ENCODE assay signal across 20 cellular contexts in genomic region chr4:39205000-39205399, GRCh38. TPM values are rescaled to one million over a fixed set of nuclear protein-coding genes. Genes with fewer than 3 reads are reported as not detected.
DNase-seq lines count a peak whose midpoint lies in the region; ATAC-seq, FAIRE-seq and TF ChIP-seq lines count a peak whose summit lies in the region.
"Had no signal": no experiment of that assay in that cellular context is flagged by ENCODE, and none has a peak within 500 bp of the region (broad histone marks: within the 10 kb centered on the region; RNA-seq: fewer than 3 reads in every experiment).

No MANE protein-coding gene starts in this region.

- BruUV-seq in HepG2 (replicated peaks; lab: Mats Ljungman, UMichigan) (no TSS peak), endothelial cell of umbilical vein (replicated peaks; lab: Mats Ljungman, UMichigan) (no TSS peak)

- peak; percentile 50 to 53 for TF ChIP-seq RAD21 in liver (IDR thresholded peaks at IDR 0.05)
- no peak for TF ChIP-seq RAD21 in HepG2 (CRISPR knock-in tag; IDR thresholded peaks at IDR 0.05)

- no peak overlapping the region for H3K27ac ChIP-seq in liver (ENCODE audit: low read depth in 1 of 2, low read length in 2 of 2)
- H3K27ac ChIP-seq in HepG2 (ENCODE audit: extremely low read length, insufficient read depth, low read length) = no peak overlapping the region
- H3K27ac ChIP-seq in endothelial cell of umbilical vein (ENCODE audit: insufficient read depth, low read depth, low read length) = no peak overlapping the region
- H3K27ac ChIP-seq: A549, C4-2B, SJCRH30 had no signal

- TF ChIP-seq POLR2A in HepG2 (IDR thresholded peaks at IDR 0.05; ENCODE audit: insufficient read depth in 1 of 2, low read depth in 2 of 2, low read length in 2 of 2) (no peak), endothelial cell of umbilical vein (IDR thresholded peaks at IDR 0.05; ENCODE audit: low read depth, low read length) (no peak)

- H3K4me1 ChIP-seq in liver (ENCODE audit: control insufficient read depth in 4 of 4, insufficient read depth in 4 of 4, low read length in 3 of 4) (peaks cover 0 to 12% (median 9%) of the 10 kb centered on the region in 4 donors), HepG2 (ENCODE audit: insufficient read depth, low read length) (no peaks in the 10 kb centered on the region), endothelial cell of umbilical vein (ENCODE audit: control insufficient read depth, extremely low read depth, insufficient read depth, low read length) (no peaks in the 10 kb centered on the region)
- H3K4me1 ChIP-seq: A549, SJCRH30 had no signal

- peaks cover 3% of the 10 kb centered on the region for H3K36me3 Mint-ChIP-seq in activated CD8-positive, alpha-beta T cell treated with anti-CD3 and anti-CD28 coated beads, Interleukin-2, amount 10 ng/mL, durations not matched to agents 7 days and 5 days (ENCODE audit: low read depth)

- H3K4me3 ChIP-seq in liver (ENCODE audit: low read depth in 1 of 3, low read length in 3 of 3) (no peak overlapping the region), HepG2 (replicated peaks in 1 of 3; ENCODE audit: insufficient read depth in 1 of 3, low read depth in 2 of 3, low read length in 3 of 3) (no peak overlapping the region), endothelial cell of umbilical vein (replicated peaks in 1 of 3; ENCODE audit: insufficient read depth in 1 of 3, low read depth in 1 of 3, low read length in 3 of 3) (no peak overlapping the region)
- H3K4me3 ChIP-seq: A549, SJCRH30 had no signal

- CTCF ChIA-PET in HepG2 (lab: Yijun Ruan, JAX; ENCODE audit: low intra/inter-chr PET ratio, low total read pairs) (no interaction called here), endothelial cell of umbilical vein (lab: Charles Lee) (no interaction called here)
- CTCF ChIA-PET in activated CD8-positive, alpha-beta T cell treated with anti-CD3 and anti-CD28 coated beads, Interleukin-2, amount 10 ng/mL, durations not matched to agents 7 days and 5 days (lab: Charles Lee) = interaction anchor here (1.2 to 1.3 kb wide), 2 partner anchors 113 to 344 kb away, joined by 3 read pairs; no protein-coding TSS in a partner anchor

- no peaks in the 10 kb centered on the region for H3K27me3 Mint-ChIP-seq in activated CD8-positive, alpha-beta T cell treated with anti-CD3 and anti-CD28 coated beads, Interleukin-2, amount 10 ng/mL, durations not matched to agents 7 days and 5 days (ENCODE audit: low read depth)

- H3K9me3 Mint-ChIP-seq in activated CD8-positive, alpha-beta T cell treated with anti-CD3 and anti-CD28 coated beads, Interleukin-2, amount 10 ng/mL, durations not matched to agents 7 days and 5 days (ENCODE audit: insufficient read depth) = no peaks in the 10 kb centered on the region
- H3K9me3 Mint-ChIP-seq: H9 had no signal

- H3K79me2 ChIP-seq in HepG2 (ENCODE audit: insufficient read depth, low read length) (no peaks in the 10 kb centered on the region), endothelial cell of umbilical vein (ENCODE audit: control insufficient read depth, insufficient read depth, low read length) (no peaks in the 10 kb centered on the region)

- FAIRE-seq in HepG2 (lab: Jason Lieb, UNC) = no peak
- no peak for FAIRE-seq in endothelial cell of umbilical vein (lab: Jason Lieb, UNC)
- FAIRE-seq: A549, GM19239 had no signal

- in situ Hi-C loops in HepG2 (cut with HindIII; ENCODE audit: extremely low pct_ligation_motif_present, low pct_unique_long_range_greater_than_20kb) = no loop called here

- TF ChIP-seq CTCF in liver (IDR thresholded peaks at IDR 0.05; ENCODE audit: low read depth, low read length, missing input control) (no peak), HepG2 (CRISPR knock-in tag; IDR thresholded peaks at IDR 0.05) (no peak), endothelial cell of umbilical vein (IDR thresholded peaks at IDR 0.05; ENCODE audit: extremely low read depth in 1 of 2, insufficient read depth in 1 of 2, low read depth in 1 of 2, low read length in 2 of 2) (no peak)

- POLR2A ChIA-PET in HepG2 (lab: Yijun Ruan, JAX) (no interaction called here), endothelial cell of umbilical vein (lab: Charles Lee) (no interaction called here)
- POLR2A ChIA-PET in activated CD8-positive, alpha-beta T cell treated with anti-CD3 and anti-CD28 coated beads, Interleukin-2, amount 10 ng/mL, durations not matched to agents 7 days and 5 days (lab: Charles Lee) = interaction anchor here (0.6 kb wide), 1 partner anchor 765 kb away, joined by 5 read pairs; no protein-coding TSS in a partner anchor

- H3K36me3 ChIP-seq in liver (ENCODE audit: control insufficient read depth in 4 of 4, insufficient read depth in 3 of 4, low read depth in 1 of 4, low read length in 3 of 4) (peaks cover 0 to 13% (median 6%) of the 10 kb centered on the region in 4 donors), HepG2 (replicated peaks in 1 of 2; ENCODE audit: control insufficient read depth in 1 of 2, insufficient read depth in 2 of 2, low read length in 2 of 2) (peaks cover 0 to 29% of the 10 kb centered on the region in 2 experiments; a peak in 4 of 5 replicates), endothelial cell of umbilical vein (ENCODE audit: control insufficient read depth in 2 of 2, extremely low read depth in 1 of 2, insufficient read depth in 2 of 2, low read length in 2 of 2) (peaks cover 2 to 3% of the 10 kb centered on the region in 2 experiments)

- no peak for DNase-seq in HepG2 (ENCODE audit: low spot score)
- peak; percentile 17 for DNase-seq in endothelial cell of umbilical vein (ENCODE audit: low read depth, low spot score)
- peak; percentile 36 for DNase-seq in iris pigment epithelial cell (ENCODE audit: low read depth)
- no peak for DNase-seq in activated CD8-positive, alpha-beta T cell treated with anti-CD3 and anti-CD28 coated beads, Interleukin-2, amount 10 ng/mL, durations not matched to agents 7 days and 5 days
- DNase-seq in HCEC 1CT = no peak
- DNase-seq in NCI-H2029 treated with DMSO at 0.1 percent for 48 hours (lab: John Stamatoyannopoulos, UW) = no peak
- DNase-seq: COR-L47, H9, MV-4-11, NCI-H1436, NCI-H2029, NCI-H2171 treated with DMSO at 0.1 percent for 48 hours, NCI-H446 treated with DMSO at 0.1 percent for 48 hours, RPMI8226, SJCRH30 had no signal

- ATAC-seq in HepG2 = no peak
- ATAC-seq in HG02678 (IDR thresholded peaks at IDR 0.05; ENCODE audit: unreplicated experiment) = no peak
- ATAC-seq in activated CD8-positive, alpha-beta T cell treated with anti-CD3 and anti-CD28 coated beads, Interleukin-2, amount 10 ng/mL, durations not matched to agents 7 days and 5 days = no peak
- ATAC-seq: A549 had no signal

- H3K27me3 ChIP-seq in liver (ENCODE audit: control insufficient read depth in 4 of 4, insufficient read depth in 4 of 4, low read length in 3 of 4) = no peaks in the 10 kb centered on the region
- no peaks in the 10 kb centered on the region for H3K27me3 ChIP-seq in HepG2 (ENCODE audit: control insufficient read depth in 1 of 2, insufficient read depth in 2 of 2, low read length in 2 of 2)
- H3K27me3 ChIP-seq in endothelial cell of umbilical vein (ENCODE audit: control insufficient read depth in 2 of 2, insufficient read depth in 2 of 2, low read length in 2 of 2) = no peaks in the 10 kb centered on the region
- H3K27me3 ChIP-seq: SJCRH30 had no signal

- 51% methylated on average over 1 of the region's 1 CpG for WGBS in liver
- WGBS in HepG2 (ENCODE audit: low lambda C conversion rate) = 95% methylated on average over 1 of the region's 1 CpG

- H3K9me1 ChIP-seq in endothelial cell of umbilical vein (replicated peaks; ENCODE audit: control insufficient read depth, extremely low read depth, insufficient read depth, low read length) = no peaks in the 10 kb centered on the region

- no peaks in the 10 kb centered on the region for H3K4me1 Mint-ChIP-seq in activated CD8-positive, alpha-beta T cell treated with anti-CD3 and anti-CD28 coated beads, Interleukin-2, amount 10 ng/mL, durations not matched to agents 7 days and 5 days (ENCODE audit: low read depth)
- H3K4me1 Mint-ChIP-seq: H9 had no signal

- TF ChIP-seq EP300 in HepG2 (IDR thresholded peaks at IDR 0.05; ENCODE audit: low read depth in 2 of 2, low read length in 2 of 2) (no peak), HepG2 (CRISPR knock-in tag; IDR thresholded peaks at IDR 0.05; ENCODE audit: borderline replicate concordance) (no peak)

- H3K4me3 Mint-ChIP-seq in activated CD8-positive, alpha-beta T cell treated with anti-CD3 and anti-CD28 coated beads, Interleukin-2, amount 10 ng/mL, durations not matched to agents 7 days and 5 days = no peak overlapping the region
- H3K4me3 Mint-ChIP-seq: H9 had no signal

- H3K4me2 ChIP-seq in HepG2 (ENCODE audit: low read depth, low read length) = no peak overlapping the region
- no peak overlapping the region for H3K4me2 ChIP-seq in endothelial cell of umbilical vein (ENCODE audit: insufficient read depth, low read length)
- H3K4me2 ChIP-seq: A549 had no signal

- H2AFZ ChIP-seq in HepG2 (ENCODE audit: low read length) (no peak overlapping the region), endothelial cell of umbilical vein (ENCODE audit: low read depth, low read length) (no peak overlapping the region)

- H3K9ac ChIP-seq in liver (ENCODE audit: low read depth in 1 of 2, low read length in 2 of 2) (no peak overlapping the region), HepG2 (ENCODE audit: insufficient read depth, low read depth, low read length) (no peak overlapping the region), endothelial cell of umbilical vein (replicated peaks; ENCODE audit: extremely low read depth, insufficient read depth, low read length) (no peak overlapping the region)

- no peak overlapping the region for H3K27ac Mint-ChIP-seq in activated CD8-positive, alpha-beta T cell treated with anti-CD3 and anti-CD28 coated beads, Interleukin-2, amount 10 ng/mL, durations not matched to agents 7 days and 5 days
- H3K27ac Mint-ChIP-seq: H9 had no signal

- H4K20me1 ChIP-seq in HepG2 (ENCODE audit: insufficient read depth, low read length) = no peaks in the 10 kb centered on the region
- H4K20me1 ChIP-seq in endothelial cell of umbilical vein (replicated peaks; ENCODE audit: control insufficient read depth, extremely low read depth, insufficient read depth, low read length) = no peaks in the 10 kb centered on the region

- intact Hi-C loops in HepG2 (cut with micrococcal nuclease; ENCODE audit: unreplicated experiment) = no loop called here
- intact Hi-C loops in endothelial cell of umbilical vein (cut with micrococcal nuclease) = no loop called here

- dilution Hi-C loops in endothelial cell of umbilical vein (cut with MboI; ENCODE audit: extremely low pct_ligation_motif_present, low sequenced_read_pairs) = no loop called here

- no peaks in the 10 kb centered on the region for H3K9me3 ChIP-seq in liver (ENCODE audit: control insufficient read depth in 4 of 4, low read length in 3 of 4)
- no peaks in the 10 kb centered on the region for H3K9me3 ChIP-seq in HepG2 (ENCODE audit: low read length)
- H3K9me3 ChIP-seq in endothelial cell of umbilical vein (replicated peaks; ENCODE audit: control insufficient read depth, insufficient read depth, low read length) = no peaks in the 10 kb centered on the region
- H3K9me3 ChIP-seq: A549 had no signal

RNA-seq across cellular contexts. Expression of gene WDR19, which starts 22.7 kb away (rescaled TPM):
- total RNA-seq in liver = 10 to 100 TPM; 13.1 to 34.3 TPM
- polyA plus RNA-seq in liver = 10 to 100 TPM in 1 of 2 donors, 1 to 10 TPM in 1; 9.5 to 22.3 TPM
- total RNA-seq in HepG2 (2016; rRNA removed; fragmentation: Illumina TruSeq; extraction: Trizol) = 20.3 and 22.9 TPM in 2 replicates
- 7.2 and 7.6 TPM in 2 replicates for total RNA-seq in HepG2 (2016; cell fraction: cytosol; rRNA removed; fragmentation: Illumina TruSeq; extraction: Trizol; ENCODE audit: low read depth)
- 19.2 and 23.5 TPM in 2 replicates for total RNA-seq in HepG2 (2016; cell fraction: insoluble cytoplasmic fraction; rRNA removed; fragmentation: Illumina TruSeq; extraction: Trizol)
- 6.2 and 8.6 TPM in 2 replicates for total RNA-seq in HepG2 (2016; cell fraction: membrane; rRNA removed; fragmentation: Illumina TruSeq; extraction: Trizol)
- 39.7 and 47.7 TPM in 2 replicates for total RNA-seq in HepG2 (2016; cell fraction: nucleus; rRNA removed; fragmentation: Illumina TruSeq; extraction: Trizol)
- polyA plus RNA-seq in HepG2 (2011; rRNA removed) = 31.1 and 34.1 TPM in 2 replicates
- polyA plus RNA-seq in HepG2 (2011; cell fraction: cytosol; rRNA removed) = 8.0 and 9.0 TPM in 2 replicates
- polyA plus RNA-seq in HepG2 (2011; cell fraction: nucleus; rRNA removed) = 80.8 and 82.2 TPM in 2 replicates
- 14.4 and 19.5 TPM in 2 replicates for polyA plus RNA-seq in HepG2 (2012)
- 1.2 and 1.4 TPM in 2 replicates for polyA plus RNA-seq in HepG2 (2016; cell fraction: cytosol; fragmentation: Illumina TruSeq; extraction: Trizol; ENCODE audit: low read depth)
- 12.9 and 13.5 TPM in 2 replicates for polyA plus RNA-seq in HepG2 (2016; cell fraction: insoluble cytoplasmic fraction; fragmentation: Illumina TruSeq; extraction: Trizol; ENCODE audit: low read depth)
- 1.5 and 2.4 TPM in 2 replicates for polyA plus RNA-seq in HepG2 (2016; cell fraction: membrane; fragmentation: Illumina TruSeq; extraction: Trizol; ENCODE audit: low read depth)
- polyA plus RNA-seq in HepG2 (2016; cell fraction: nucleus; fragmentation: Illumina TruSeq; extraction: Trizol; ENCODE audit: insufficient read depth, low read depth) = 60.1 and 62.0 TPM in 2 replicates
- 9.9 and 14.4 TPM in 2 replicates for polyA minus RNA-seq in HepG2 (2011; rRNA and poly(A)+ RNA removed; ENCODE audit: low replicate concordance)
- 7.3 and 9.8 TPM in 2 replicates for polyA minus RNA-seq in HepG2 (2011; cell fraction: cytosol; rRNA and poly(A)+ RNA removed)
- polyA minus RNA-seq in HepG2 (2011; cell fraction: nucleus; rRNA and poly(A)+ RNA removed) = 70.9 and 71.6 TPM in 2 replicates
- 28.2 and 32.7 TPM in 2 replicates for total RNA-seq in endothelial cell of umbilical vein
- 27.0 and 27.1 TPM in 2 replicates for polyA plus RNA-seq in endothelial cell of umbilical vein
- 17.2 and 24.0 TPM in 2 replicates for polyA plus RNA-seq in endothelial cell of umbilical vein (2011; cell fraction: cytosol; rRNA removed)
- 159 and 165 TPM in 2 replicates for polyA plus RNA-seq in endothelial cell of umbilical vein (2011; cell fraction: nucleus; rRNA removed)
- 20.1 and 24.0 TPM in 2 replicates for polyA plus RNA-seq in endothelial cell of umbilical vein (2012)
- 35.9 and 36.1 TPM in 2 replicates for polyA minus RNA-seq in endothelial cell of umbilical vein
- polyA minus RNA-seq in endothelial cell of umbilical vein (2011; cell fraction: cytosol; rRNA and poly(A)+ RNA removed) = 8.5 TPM
- polyA minus RNA-seq in endothelial cell of umbilical vein (2011; cell fraction: nucleus; rRNA and poly(A)+ RNA removed) = 51.3 and 68.6 TPM in 2 replicates
- total RNA-seq in activated CD8-positive, alpha-beta T cell treated with anti-CD3 and anti-CD28 coated beads, Interleukin-2, amount 10 ng/mL, durations not matched to agents 7 days and 5 days = 1 to 10 TPM; 6.0 to 6.5 TPM

Comparison
In these comparisons a context has a peak if more than half of its experiments do, and no peak if none do; other contexts are left out.
1. DNase-seq: peak in endothelial cell of umbilical vein (single experiment) and iris pigment epithelial cell (single experiment); none in HepG2 (single experiment), activated CD8-positive, alpha-beta T cell treated with anti-CD3 and anti-CD28 coated beads, Interleukin-2, amount 10 ng/mL, durations not matched to agents 7 days and 5 days (single experiment), HCEC 1CT (single experiment) and NCI-H2029 treated with DMSO at 0.1 percent for 48 hours (single experiment).